Comparison of ENCODE assay signal across 23 cellular contexts in genomic region chr13:44384778-44385177, GRCh38. TPM values are rescaled to one million over a fixed set of nuclear protein-coding genes. Genes with fewer than 3 reads are reported as not detected.
"Had no signal": no experiment of that assay in that cellular context is flagged by ENCODE, and none has a peak within 500 bp of the region (broad histone marks: within the 10 kb centered on the region; RNA-seq: fewer than 3 reads in every experiment).

No MANE protein-coding gene starts in this region.

- ATAC-seq: Panc1, PC-3, SK-N-SH treated with all-trans-retinoic acid at 6 μM for 48 hours had no signal

- H3K27me3 ChIP-seq: SJCRH30 had no signal

- H3K36me3 ChIP-seq: SJCRH30 had no signal

- H3K27ac ChIP-seq: RWPE1, SJCRH30 had no signal

- DNase-seq: IMR-90, Karpas-422, KG1, MM.1S, NCI-H1092 treated with DMSO at 0.1 percent for 48 hours, NCI-H1436, NCI-H187, NCI-H2029, NCI-H2081 treated with DMSO at 0.1 percent for 48 hours, NCI-H2171, NCI-H226, NCI-H446, NCI-H510A, NCI-H524 treated with DMSO at 0.1 percent for 48 hours, NCI-H69, NCI-H774, PC-3, SHP77 treated with DMSO at 0.1 percent for 48 hours, SJCRH30 had no signal

- H3K4me3 ChIP-seq: SJCRH30 had no signal

- H3K9me3 ChIP-seq: SJCRH30 had no signal

- H3K4me1 ChIP-seq: SJCRH30 had no signal

RNA-seq across cellular contexts. Expression of gene SERP2, which starts 11.2 kb away (rescaled TPM):
- total RNA-seq: OCI-LY7, SJCRH30 had no signal
